ENCODE assay signal across 8 cellular contexts in genomic region chr2:206084870-206085741, GRCh38. TPM values are rescaled to one million over a fixed set of nuclear protein-coding genes. Genes with fewer than 3 reads are reported as not detected.
DNase-seq lines count a peak whose midpoint lies in the region; ATAC-seq and TF ChIP-seq lines count a peak whose summit lies in the region.

No MANE protein-coding gene starts in this region.

- WGBS in heart left ventricle, 4 donors, result 0 to 3% (median 1%) methylated on average over 12 to 88 of the region's 88 CpGs
- 2% methylated on average over 68 of the region's 88 CpGs for WGBS in prostate gland

- peaks cover 5% of the 10 kb centered on the region for H3K36me3 Mint-ChIP-seq in activated naive CD8-positive, alpha-beta T cell treated with anti-CD3 and anti-CD28 coated beads, Interleukin-2, amount 10 ng/mL, durations not matched to agents 7 days and 5 days

- peaks cover 10% of the 10 kb centered on the region for H3K4me1 ChIP-seq in ACC112 (ENCODE audit: control insufficient read depth, insufficient read depth, low read length, unreplicated experiment)
- H3K4me1 ChIP-seq in SJSA1 (replicated peaks), result no peaks in the 10 kb centered on the region; the same call in 1 of the 2 replicates
- peaks cover 0 to 37% (median 19%) of the 10 kb centered on the region in 12 donors for H3K4me1 ChIP-seq in heart left ventricle
- no peaks in the 10 kb centered on the region for H3K4me1 ChIP-seq in prostate gland (replicated peaks)

- no peaks in the 10 kb centered on the region for H3K36me3 ChIP-seq in ACC112 (ENCODE audit: insufficient read depth, low read length)
- peaks cover 12% of the 10 kb centered on the region for H3K36me3 ChIP-seq in SJSA1
- peaks cover 0 to 6% (median 0%) of the 10 kb centered on the region in 9 donors for H3K36me3 ChIP-seq in heart left ventricle
- H3K36me3 ChIP-seq in prostate gland, result no peaks in the 10 kb centered on the region

- no peak for TF ChIP-seq CTCF in heart left ventricle (IDR thresholded peaks at IDR 0.05)
- no peak for TF ChIP-seq CTCF in prostate gland (IDR thresholded peaks at IDR 0.05)

- peak overlapping the region; percentile 91 for H3K27ac ChIP-seq in ACC112 (ENCODE audit: low read depth, low read length)
- peak overlapping the region; percentile 88 for H3K27ac ChIP-seq in SJSA1
- H3K27ac ChIP-seq in heart left ventricle, result peak overlapping the region; percentile 94 to 100 (median 99)
- H3K27ac ChIP-seq in prostate gland, result peak overlapping the region; percentile 99 to 100

- DNase-seq in SJSA1 (ENCODE audit: low read depth in 1 of 2, low spot score in 2 of 2) (peak; percentile 48 to 57), heart left ventricle (peak; percentile 38 to 69 (median 42)), prostate gland (ENCODE audit: low spot score) (peak; percentile 21), SKM-1 treated with dmso at 0.1 percent for 144 hours (lab: John Stamatoyannopoulos, UW; ENCODE audit: unreplicated experiment) (no peak)
- peak; percentile 77 for DNase-seq in activated naive CD8-positive, alpha-beta T cell treated with anti-CD3 and anti-CD28 coated beads, Interleukin-2, amount 10 ng/mL, durations not matched to agents 7 days and 5 days

- H3K4me1 Mint-ChIP-seq in activated naive CD8-positive, alpha-beta T cell treated with anti-CD3 and anti-CD28 coated beads, Interleukin-2, amount 10 ng/mL, durations not matched to agents 7 days and 5 days, result peaks cover 20% of the 10 kb centered on the region

- peak overlapping the region; percentile 99 for H3K4me3 Mint-ChIP-seq in activated naive CD8-positive, alpha-beta T cell treated with anti-CD3 and anti-CD28 coated beads, Interleukin-2, amount 10 ng/mL, durations not matched to agents 7 days and 5 days

- H3K9me3 ChIP-seq in SJSA1 (replicated peaks), result no peaks in the 10 kb centered on the region
- no peaks in the 10 kb centered on the region for H3K9me3 ChIP-seq in heart left ventricle
- H3K9me3 ChIP-seq in prostate gland, result no peaks in the 10 kb centered on the region

- peaks cover 59% of the 10 kb centered on the region for H3K79me2 ChIP-seq in ACC112 (ENCODE audit: control insufficient read depth, insufficient read depth, low read length, unreplicated experiment)

- intact Hi-C loops in heart left ventricle (cut with DNase I), result loop anchor here in 3 of 10 donors (2.0 to 5.0 kb wide), 2 partner anchors 72 to 74 kb away; partner anchors contain the start of genes EEF1B2 (in 3 of the 3) and NDUFS1 (in 3 of the 3)
- intact Hi-C loops in prostate gland (cut with DNase I), result loop anchor here (5.0 kb wide), 1 partner anchor 72 kb away; the partner anchor contains the start of genes EEF1B2 and NDUFS1

- H3K27ac Mint-ChIP-seq in activated naive CD8-positive, alpha-beta T cell treated with anti-CD3 and anti-CD28 coated beads, Interleukin-2, amount 10 ng/mL, durations not matched to agents 7 days and 5 days, result peak overlapping the region; percentile 100

- H3K27me3 ChIP-seq in ACC112 (ENCODE audit: insufficient read depth, low read length), result no peaks in the 10 kb centered on the region
- H3K27me3 ChIP-seq in SJSA1 (replicated peaks), result no peaks in the 10 kb centered on the region
- no peaks in the 10 kb centered on the region for H3K27me3 ChIP-seq in heart left ventricle
- no peaks in the 10 kb centered on the region for H3K27me3 ChIP-seq in prostate gland (replicated peaks; ENCODE audit: insufficient read depth)

- H3K27me3 Mint-ChIP-seq in activated naive CD8-positive, alpha-beta T cell treated with anti-CD3 and anti-CD28 coated beads, Interleukin-2, amount 10 ng/mL, durations not matched to agents 7 days and 5 days, result no peaks in the 10 kb centered on the region

- peak overlapping the region; percentile 94 for H2AFZ ChIP-seq in ACC112 (ENCODE audit: low read length, unreplicated experiment)

- POLR2A ChIA-PET in activated naive CD8-positive, alpha-beta T cell treated with anti-CD3 and anti-CD28 coated beads, Interleukin-2, amount 10 ng/mL, durations not matched to agents 7 days and 5 days (lab: Charles Lee), result interaction anchor here (0.8 to 1.6 kb wide), 3 partner anchors 62 to 89 kb away, joined by 3 to 13 read pairs (median 3); partner anchors contain the start of genes EEF1B2 and NDUFS1

- H3K4me3 ChIP-seq in ACC112 (ENCODE audit: low read depth, low read length) (peak overlapping the region; percentile 94), SJSA1 (peak overlapping the region; percentile 90), heart left ventricle (peak overlapping the region; percentile 72 to 95 (median 90)), prostate gland (peak overlapping the region; percentile 80 to 82)

- ATAC-seq in GM18861 (IDR thresholded peaks at IDR 0.05; ENCODE audit: unreplicated experiment) (peak; percentile 15), HG03045 (IDR thresholded peaks at IDR 0.05; ENCODE audit: unreplicated experiment) (peak; percentile 30), heart left ventricle (peak; percentile 31 to 46 (median 38))
- ATAC-seq in activated naive CD8-positive, alpha-beta T cell treated with anti-CD3 and anti-CD28 coated beads, Interleukin-2, amount 10 ng/mL, durations not matched to agents 7 days and 5 days (ENCODE audit: low read depth), result peak; percentile 20

- H3K9me3 Mint-ChIP-seq in activated naive CD8-positive, alpha-beta T cell treated with anti-CD3 and anti-CD28 coated beads, Interleukin-2, amount 10 ng/mL, durations not matched to agents 7 days and 5 days, result no peaks in the 10 kb centered on the region

- TF ChIP-seq POLR2A in heart left ventricle (IDR thresholded peaks at IDR 0.05), result no peak
- no peak for TF ChIP-seq POLR2A in prostate gland (IDR thresholded peaks at IDR 0.05)

RNA-seq across cellular contexts. Expression of gene INO80D, which starts 0.9 kb away (rescaled TPM):
- total RNA-seq in SJSA1 (2014; rRNA removed; shearing (Covaris generic)), result 5.5 and 5.7 TPM in 2 replicates
- 10 to 100 TPM; 25.5 to 28.5 TPM for total RNA-seq in activated naive CD8-positive, alpha-beta T cell treated with anti-CD3 and anti-CD28 coated beads, Interleukin-2, amount 10 ng/mL, durations not matched to agents 7 days and 5 days
- 10 to 100 TPM; 11.2 to 21.7 (median 15.5) TPM for total RNA-seq in heart left ventricle
- 1 to 10 TPM; 2.9 TPM for polyA plus RNA-seq in heart left ventricle
- 10 to 100 TPM; 11.7 to 32.8 TPM for total RNA-seq in prostate gland
